Comparison of ENCODE assay signal across 33 cellular contexts in genomic region chr4:172648471-172648870, GRCh38.
DNase-seq lines count a peak whose midpoint lies in the region; ATAC-seq, FAIRE-seq and TF ChIP-seq lines count a peak whose summit lies in the region.
"Had no signal": no experiment of that assay in that cellular context is flagged by ENCODE, and none has a peak within 500 bp of the region (broad histone marks: within the 10 kb centered on the region; RNA-seq: fewer than 3 reads in every experiment).

No MANE protein-coding gene starts in this region.

- H3K4me3 ChIP-seq in A549 = no peak overlapping the region
- no peak overlapping the region for H3K4me3 ChIP-seq in foreskin fibroblast (ENCODE audit: low read depth in 1 of 2, low read length in 2 of 2)
- H3K4me3 ChIP-seq in CD8-positive, alpha-beta T cell (ENCODE audit: low read depth, low read length) = no peak overlapping the region
- H3K4me3 ChIP-seq: dorsolateral prefrontal cortex, HAP-1, left lung, thyroid gland had no signal

- POLR2A ChIA-PET in A549 (lab: Yijun Ruan, JAX) = no interaction called here
- POLR2A ChIA-PET in CD8-positive, alpha-beta T cell (lab: Charles Lee) = no interaction called here

- TF ChIP-seq RAD21 in A549 (conservative IDR thresholded peaks at IDR 0.05 in 1 of 2, IDR thresholded peaks at IDR 0.05 in 1 of 2) = no peak

- H3K4me1 Mint-ChIP-seq in CD8-positive, alpha-beta T cell (ENCODE audit: low read depth) = no peaks in the 10 kb centered on the region
- H3K4me1 Mint-ChIP-seq: activated CD4-positive, alpha-beta T cell treated with anti-CD3 and anti-CD28 coated beads, Interleukin-2, amount 10 ng/mL, durations not matched to agents 7 days and 5 days; CD4-positive, CD25-positive, alpha-beta regulatory T cell; central memory CD8-positive, alpha-beta T cell; immature natural killer cell had no signal

- intact Hi-C loops in CD8-positive, alpha-beta T cell (cut with DNase I, micrococcal nuclease) = no loop called here

- H3K36me3 ChIP-seq in CD8-positive, alpha-beta T cell (ENCODE audit: insufficient read depth, low read length) = no peaks in the 10 kb centered on the region
- H3K36me3 ChIP-seq: HAP-1, left lung, thyroid gland had no signal

- ATAC-seq in A549 = no peak
- ATAC-seq in CD8-positive, alpha-beta T cell = no peak
- ATAC-seq: left lung, sciatic nerve, WTC11 had no signal

- no peak overlapping the region for H3K4me3 Mint-ChIP-seq in CD8-positive, alpha-beta T cell
- H3K4me3 Mint-ChIP-seq: activated CD4-positive, alpha-beta T cell treated with anti-CD3 and anti-CD28 coated beads, Interleukin-2, amount 10 ng/mL, durations not matched to agents 7 days and 5 days; activated naive CD8-positive, alpha-beta T cell; activated T-cell treated with anti-CD3 and anti-CD28 coated beads, Interleukin-2, amount 50 U/mL, for 24 hours; CD4-positive, CD25-positive, alpha-beta regulatory T cell; central memory CD8-positive, alpha-beta T cell; immature natural killer cell; WTC11 had no signal

- H3K4me1 ChIP-seq in A549 = no peaks in the 10 kb centered on the region
- no peaks in the 10 kb centered on the region for H3K4me1 ChIP-seq in CD8-positive, alpha-beta T cell (ENCODE audit: insufficient read depth, low read length)
- H3K4me1 ChIP-seq: left lung, thyroid gland had no signal

- no peaks in the 10 kb centered on the region for H3K9me3 Mint-ChIP-seq in CD8-positive, alpha-beta T cell
- H3K9me3 Mint-ChIP-seq: activated CD4-positive, alpha-beta T cell treated with anti-CD3 and anti-CD28 coated beads, Interleukin-2, amount 10 ng/mL, durations not matched to agents 7 days and 5 days; WTC11 had no signal

- TF ChIP-seq CTCF in A549 (IDR thresholded peaks at IDR 0.05) = no peak
- TF ChIP-seq CTCF in foreskin fibroblast (IDR thresholded peaks at IDR 0.05; ENCODE audit: low read depth, low read length) = no peak
- no peak for TF ChIP-seq CTCF in CD8-positive, alpha-beta T cell (IDR thresholded peaks at IDR 0.05)

- TF ChIP-seq POLR2A in A549 (IDR thresholded peaks at IDR 0.05; ENCODE audit: low read length) = no peak

- no peaks in the 10 kb centered on the region for H3K27me3 ChIP-seq in CD8-positive, alpha-beta T cell (ENCODE audit: insufficient read depth, low read length)
- H3K27me3 ChIP-seq: dorsolateral prefrontal cortex, left lung, thyroid gland had no signal

- DNase-seq in A549 (ENCODE audit: low read depth in 1 of 2, low spot score in 1 of 2) (peak in 1 of 2 experiments; percentile 1), HT1080 (ENCODE audit: low read depth) (peak; percentile 34), astrocyte of the hippocampus (ENCODE audit: low read depth, low spot score) (peak; percentile 24), foreskin fibroblast (peak; percentile 0 to 12), amniotic stem cell (lab: John Stamatoyannopoulos, UW) (no peak), NCI-H2227 (lab: John Stamatoyannopoulos, UW; ENCODE audit: unreplicated experiment) (no peak)
- no peak for DNase-seq in activated CD4-positive, alpha-beta T cell treated with anti-CD3 and anti-CD28 coated beads, Interleukin-2, amount 50 U/mL, for 48 hours
- no peak for DNase-seq in CD8-positive, alpha-beta T cell
- DNase-seq: activated CD4-positive, alpha-beta T cell treated with anti-CD3 and anti-CD28 coated beads, Interleukin-2, amount 10 ng/mL, durations not matched to agents 7 days and 5 days; activated effector memory CD4-positive, alpha-beta T cell treated with anti-CD3 and anti-CD28 coated beads, Interleukin-2, amount 50 U/mL, for 16 hours; activated T-cell treated with anti-CD3 and anti-CD28 coated beads, Interleukin-2, amount 50 U/mL, for 24 hours; aorta; CD4-positive, CD25-positive, alpha-beta regulatory T cell; dorsolateral prefrontal cortex; immature natural killer cell; Kasumi-1; left lung; mesendoderm; NCI-H146; NCI-H2107; NCI-H446 treated with DMSO at 0.1 percent for 48 hours; NCI-H82; SK-N-SH; stimulated activated CD8-positive, alpha-beta memory T cell treated with anti-CD3 and anti-CD28 coated beads, Interleukin-4, amount 100 ng/mL, for 48 hours; thyroid gland had no signal

- no peaks in the 10 kb centered on the region for H3K9me3 ChIP-seq in A549
- no peaks in the 10 kb centered on the region for H3K9me3 ChIP-seq in CD8-positive, alpha-beta T cell (ENCODE audit: low read length)
- H3K9me3 ChIP-seq: HAP-1, left lung, SK-N-SH, thyroid gland had no signal

- H3K36me3 Mint-ChIP-seq in CD8-positive, alpha-beta T cell = no peaks in the 10 kb centered on the region
- H3K36me3 Mint-ChIP-seq: activated naive CD8-positive, alpha-beta T cell; CD4-positive, CD25-positive, alpha-beta regulatory T cell; immature natural killer cell; WTC11 had no signal

- WGBS in A549 (ENCODE audit: missing lambda C conversion rate) = 77% methylated on average over 2 of the region's 2 CpGs

- CTCF ChIA-PET in A549 (lab: Yijun Ruan, JAX) = no interaction called here
- CTCF ChIA-PET in CD8-positive, alpha-beta T cell (lab: Charles Lee) = no interaction called here

- no peak overlapping the region for H3K27ac Mint-ChIP-seq in CD8-positive, alpha-beta T cell
- H3K27ac Mint-ChIP-seq: activated CD4-positive, alpha-beta T cell treated with anti-CD3 and anti-CD28 coated beads, Interleukin-2, amount 10 ng/mL, durations not matched to agents 7 days and 5 days; activated naive CD8-positive, alpha-beta T cell; activated T-cell treated with anti-CD3 and anti-CD28 coated beads, Interleukin-2, amount 50 U/mL, for 24 hours; CD4-positive, CD25-positive, alpha-beta regulatory T cell; immature natural killer cell; progenitor cell of endocrine pancreas; WTC11 had no signal

- FAIRE-seq in A549 (lab: Jason Lieb, UNC) = no peak
- FAIRE-seq: A204.1 had no signal

- no peak overlapping the region for H3K27ac ChIP-seq in A549
- no peak overlapping the region for H3K27ac ChIP-seq in CD8-positive, alpha-beta T cell (ENCODE audit: low read depth, low read length)
- H3K27ac ChIP-seq: dorsolateral prefrontal cortex, HL-60, left lung, thyroid gland had no signal

- no peak overlapping the region for H3K4me2 ChIP-seq in A549
- H3K4me2 ChIP-seq: SK-N-SH had no signal

- H3K27me3 Mint-ChIP-seq in CD8-positive, alpha-beta T cell (ENCODE audit: low read depth) = no peaks in the 10 kb centered on the region
- H3K27me3 Mint-ChIP-seq: activated CD4-positive, alpha-beta T cell treated with anti-CD3 and anti-CD28 coated beads, Interleukin-2, amount 10 ng/mL, durations not matched to agents 7 days and 5 days; activated naive CD8-positive, alpha-beta T cell; activated T-cell treated with anti-CD3 and anti-CD28 coated beads, Interleukin-2, amount 50 U/mL, for 24 hours; CD4-positive, CD25-positive, alpha-beta regulatory T cell; central memory CD8-positive, alpha-beta T cell; progenitor cell of endocrine pancreas had no signal

- no peak for TF ChIP-seq EP300 in A549 (IDR thresholded peaks at IDR 0.05)

TF ChIP-seq in A549, 52 proteins besides CTCF, POLR2A, EP300 and RAD21:
- peak; percentile 86 for TF ChIP-seq MAFK (IDR thresholded peaks at IDR 0.05; ENCODE audit: partially characterized antibody)
- TF ChIP-seq ESRRA (IDR thresholded peaks at IDR 0.05; ENCODE audit: borderline replicate concordance, low read length) = no peak

Comparison
In these comparisons a context has a peak if more than half of its experiments do, and no peak if none do; other contexts are left out.
1. DNase-seq: peak in HT1080 (single experiment), astrocyte of the hippocampus (single experiment) and foreskin fibroblast (2 of 2); none in activated CD4-positive, alpha-beta T cell treated with anti-CD3 and anti-CD28 coated beads, Interleukin-2, amount 50 U/mL, for 48 hours (0 of 2), amniotic stem cell (single experiment), NCI-H2227 (single experiment) and CD8-positive, alpha-beta T cell (0 of 7).